18 cellular contexts compared by ENCODE assay signal in genomic region chr17:57744195-57745170, GRCh38. TPM values are rescaled to one million over a fixed set of nuclear protein-coding genes. Genes with fewer than 3 reads are reported as not detected.
"Had no signal": no experiment of that assay in that cellular context is flagged by ENCODE, and none has a peak within 500 bp of the region (broad histone marks: within the 10 kb centered on the region; RNA-seq: fewer than 3 reads in every experiment).

No MANE protein-coding gene starts in this region.

- H3K36me3 ChIP-seq: gastrocnemius medialis, WERI-Rb-1 had no signal

- H3K27ac ChIP-seq: epithelial cell of prostate, gastrocnemius medialis, parathyroid adenoma, WERI-Rb-1 had no signal

- H3K27me3 ChIP-seq: gastrocnemius medialis had no signal

- DNase-seq: activated CD4-positive, alpha-beta T cell treated with anti-CD3 and anti-CD28 coated beads for 4 hours; activated CD8-positive, alpha-beta memory T cell treated with anti-CD3 and anti-CD28 coated beads for 24 hours; activated naive CD4-positive, alpha-beta T cell treated with anti-CD3 and anti-CD28 coated beads for 36 hours; activated T-cell treated with anti-CD3 and anti-CD28 coated beads for 4 hours; caudate nucleus; effector memory CD8-positive, alpha-beta T cell; gastrocnemius medialis; kidney; left ventricle myocardium superior; stimulated activated CD4-positive, alpha-beta T cell treated with anti-CD3 and anti-CD28 coated beads, Interleukin-15, amount 100 ng/mL, for 24 hours; stimulated activated CD4-positive, alpha-beta T cell treated with anti-CD3 and anti-CD28 coated beads, Interleukin-4, amount 100 ng/mL, for 24 hours; WERI-Rb-1 had no signal

- H3K4me3 ChIP-seq: gastrocnemius medialis had no signal

- H3K9me3 ChIP-seq: gastrocnemius medialis had no signal

- ATAC-seq: activated T-helper 17 cell treated with anti-CD3 and anti-CD28 coated beads, Interleukin-2, amount 50 U/mL, for 72 hours; effector memory CD8-positive, alpha-beta T cell; gastrocnemius medialis; left ventricle myocardium superior had no signal

- H3K4me1 ChIP-seq: gastrocnemius medialis, parathyroid adenoma had no signal

RNA-seq across cellular contexts. Expression of gene CCDC182, which starts 0.6 kb away (rescaled TPM):
- total RNA-seq: activated naive CD4-positive, alpha-beta T cell treated with anti-CD3 and anti-CD28 coated beads for 36 hours; activated T-helper 17 cell treated with anti-CD3 and anti-CD28 coated beads, Interleukin-2, amount 50 U/mL, for 72 hours; gastrocnemius medialis; kidney; left ventricle myocardium superior; mesothelial cell of epicardium; myocyte; skeletal muscle tissue had no signal
